ENCODE assay signal across 31 cellular contexts in the genomic region with DNA sequence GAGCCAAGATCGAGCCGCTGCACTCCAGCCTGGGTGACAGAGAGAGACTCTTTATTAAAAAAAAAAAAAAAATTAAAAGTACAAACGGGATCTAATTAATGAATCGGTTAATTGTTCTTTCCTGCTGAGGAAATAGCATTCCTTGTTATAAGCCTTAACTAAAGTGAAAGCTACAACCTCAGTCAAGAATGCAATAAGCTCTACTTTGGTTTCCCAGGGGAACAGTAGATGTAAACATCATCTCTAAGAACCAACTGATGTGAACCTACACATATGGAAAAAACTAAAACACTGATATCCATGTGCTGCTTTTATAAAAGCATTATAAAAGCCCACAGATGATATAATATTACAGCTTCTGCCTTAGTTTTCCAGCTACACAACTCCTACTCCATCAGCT. TPM values are rescaled to one million over a fixed set of nuclear protein-coding genes. Genes with fewer than 3 reads are reported as not detected.
DNase-seq lines count a peak whose midpoint lies in the region; ATAC-seq, FAIRE-seq and TF ChIP-seq lines count a peak whose summit lies in the region.
"Had no signal": no experiment of that assay in that cellular context is flagged by ENCODE, and none has a peak within 500 bp of the region (broad histone marks: within the 10 kb centered on the region; RNA-seq: fewer than 3 reads in every experiment).

No MANE protein-coding gene starts in this region.

- H3K27ac ChIP-seq in HepG2 (ENCODE audit: extremely low read length, insufficient read depth, low read length), result peak overlapping the region; percentile 67
- no peak overlapping the region for H3K27ac ChIP-seq in right lobe of liver
- H3K27ac ChIP-seq: A549; BLaER1 treated with 17β-estradiol and CSF1 and Interleukin-3, amounts not matched to agents 10 nM and 100 nM; colonic mucosa; esophagus muscularis mucosa; thyroid gland had no signal

- FAIRE-seq in HepG2 (lab: Jason Lieb, UNC), result no peak
- FAIRE-seq: A549, keratinocyte had no signal

- no peak for TF ChIP-seq CTCF in HepG2 (CRISPR knock-in tag; IDR thresholded peaks at IDR 0.05)
- no peak for TF ChIP-seq CTCF in right lobe of liver (IDR thresholded peaks at IDR 0.05)
- no peak for TF ChIP-seq CTCF in choroid plexus epithelial cell (conservative IDR thresholded peaks at IDR 0.05; ENCODE audit: low read depth, low read length)

- H4K20me1 ChIP-seq in HepG2 (ENCODE audit: insufficient read depth, low read length), result no peaks in the 10 kb centered on the region
- H4K20me1 ChIP-seq: BLaER1 treated with 17β-estradiol and CSF1 and Interleukin-3, amounts not matched to agents 10 nM and 100 nM had no signal

- 78% methylated on average over 4 of the region's 4 CpGs for WGBS in HepG2 (ENCODE audit: low lambda C conversion rate)
- 92% methylated on average over 4 of the region's 4 CpGs for WGBS in right lobe of liver (ENCODE audit: insufficient coverage, low coverage, low lambda C conversion rate, missing lambda C conversion rate)

- intact Hi-C loops in HepG2 (cut with micrococcal nuclease; ENCODE audit: unreplicated experiment), result loop anchor here (2.0 kb wide), 1 partner anchor 40 kb away; no protein-coding TSS in a partner anchor
- intact Hi-C loops in right lobe of liver (cut with DNase I), result no loop called here
- intact Hi-C loops in Right ventricle myocardium superior (cut with DNase I), result no loop called here

- TF ChIP-seq EP300 in HepG2 (IDR thresholded peaks at IDR 0.05; ENCODE audit: low read depth in 2 of 2, low read length in 2 of 2) (no peak), HepG2 (CRISPR knock-in tag; IDR thresholded peaks at IDR 0.05; ENCODE audit: borderline replicate concordance) (no peak)

- H3K4me3 ChIP-seq in HepG2 (replicated peaks in 1 of 3; ENCODE audit: insufficient read depth in 1 of 3, low read depth in 2 of 3, low read length in 3 of 3) (no peak overlapping the region), right lobe of liver (no peak overlapping the region), choroid plexus epithelial cell (ENCODE audit: low read depth, low read length) (no peak overlapping the region)
- H3K4me3 ChIP-seq: A549; BLaER1 treated with 17β-estradiol and CSF1 and Interleukin-3, amounts not matched to agents 10 nM and 100 nM; breast epithelium; colonic mucosa; esophagus muscularis mucosa; smooth muscle cell; thyroid gland had no signal

- no peaks in the 10 kb centered on the region for H3K79me2 ChIP-seq in HepG2 (ENCODE audit: insufficient read depth, low read length)

- H3K4me2 ChIP-seq in HepG2 (ENCODE audit: low read depth, low read length), result no peak overlapping the region
- H3K4me2 ChIP-seq: A549; BLaER1 treated with 17β-estradiol and CSF1 and Interleukin-3, amounts not matched to agents 10 nM and 100 nM; smooth muscle cell had no signal

- no peak for DNase-seq in HepG2 (ENCODE audit: low spot score)
- no peak for DNase-seq in right lobe of liver
- DNase-seq in choroid plexus epithelial cell (ENCODE audit: low read depth), result peak; percentile 72
- peak; percentile 11 for DNase-seq in hepatic stellate cell (ENCODE audit: low spot score)
- DNase-seq in Right ventricle myocardium superior, result no peak
- DNase-seq in NCI-H526 (lab: John Stamatoyannopoulos, UW), result no peak
- DNase-seq in amygdala (lab: John Stamatoyannopoulos, UW), result no peak
- DNase-seq: activated CD4-positive, alpha-beta T cell treated with anti-CD3 and anti-CD28 coated beads, Interleukin-2, amount 50 U/mL, for 48 hours; activated naive CD4-positive, alpha-beta T cell treated with anti-CD3 and anti-CD28 coated beads, Interleukin-2, amount 10 ng/mL, durations not matched to agents 7 days and 5 days; amniotic stem cell; colonic mucosa; COR-L47; endodermal cell; glutamatergic neuron; midbrain; naive thymus-derived CD8-positive, alpha-beta T cell; NCI-H1694; NCI-H526 treated with DMSO at 0.1 percent for 48 hours; occipital lobe; stimulated activated CD4-positive, alpha-beta T cell treated with anti-CD3 and anti-CD28 coated beads, Interleukin-1b, Interleukin-23, amount 100 ng/mL, for 48 hours; stimulated activated CD8-positive, alpha-beta memory T cell treated with anti-CD3 and anti-CD28 coated beads, Interleukin-4, amount 100 ng/mL, for 48 hours; stimulated activated naive CD8-positive, alpha-beta T cell treated with anti-CD3 and anti-CD28 coated beads, Interleukin-15, amount 100 ng/mL, for 72 hours; T-cell; thyroid gland had no signal

- no TSS peak for BruUV-seq in HepG2 (replicated peaks; lab: Mats Ljungman, UMichigan)

- H3K36me3 ChIP-seq in HepG2 (replicated peaks in 1 of 2; ENCODE audit: control insufficient read depth in 1 of 2, insufficient read depth in 2 of 2, low read length in 2 of 2), result peaks cover 5 to 10% of the 10 kb centered on the region in 2 experiments; a peak in 4 of 5 replicates
- H3K36me3 ChIP-seq in right lobe of liver, result peaks cover 0 to 10% (median 2%) of the 10 kb centered on the region in 4 donors
- H3K36me3 ChIP-seq: breast epithelium had no signal

- TF ChIP-seq POLR2A in HepG2 (IDR thresholded peaks at IDR 0.05; ENCODE audit: insufficient read depth in 1 of 2, low read depth in 2 of 2, low read length in 2 of 2), result no peak
- TF ChIP-seq POLR2A in right lobe of liver (IDR thresholded peaks at IDR 0.05), result no peak

- CTCF ChIA-PET in HepG2 (lab: Yijun Ruan, JAX; ENCODE audit: low intra/inter-chr PET ratio, low total read pairs), result no interaction called here

- no peaks in the 10 kb centered on the region for H3K9me3 ChIP-seq in HepG2 (ENCODE audit: low read length)
- H3K9me3 ChIP-seq in right lobe of liver, result no peaks in the 10 kb centered on the region
- H3K9me3 ChIP-seq: A549; BLaER1 treated with 17β-estradiol and CSF1 and Interleukin-3, amounts not matched to agents 10 nM and 100 nM; breast epithelium; colonic mucosa; esophagus muscularis mucosa; thyroid gland had no signal

- H2AFZ ChIP-seq in HepG2 (ENCODE audit: low read length), result no peak overlapping the region

- ATAC-seq in HepG2 (no peak), right lobe of liver (no peak), GM21576 (IDR thresholded peaks at IDR 0.05; ENCODE audit: unreplicated experiment) (no peak), Right ventricle myocardium superior (ENCODE audit: poor library complexity) (no peak)
- ATAC-seq: A549; naive thymus-derived CD8-positive, alpha-beta T cell; stimulated activated naive CD8-positive, alpha-beta T cell treated with anti-CD3 and anti-CD28 coated beads, Interleukin-15, amount 100 ng/mL, for 72 hours; T-cell had no signal

- H3K9ac ChIP-seq in HepG2 (ENCODE audit: insufficient read depth, low read depth, low read length), result no peak overlapping the region
- H3K9ac ChIP-seq: BLaER1 treated with 17β-estradiol and CSF1 and Interleukin-3, amounts not matched to agents 10 nM and 100 nM had no signal

- H3K4me1 ChIP-seq in HepG2 (ENCODE audit: insufficient read depth, low read length) (peaks cover 60% of the 10 kb centered on the region), right lobe of liver (peaks cover 0 to 9% (median 2%) of the 10 kb centered on the region in 4 donors)
- H3K4me1 ChIP-seq: breast epithelium, colonic mucosa had no signal

- H3K27me3 ChIP-seq in HepG2 (ENCODE audit: control insufficient read depth in 1 of 2, insufficient read depth in 2 of 2, low read length in 2 of 2) (no peaks in the 10 kb centered on the region), right lobe of liver (no peaks in the 10 kb centered on the region)
- H3K27me3 ChIP-seq: BLaER1 treated with 17β-estradiol and CSF1 and Interleukin-3, amounts not matched to agents 10 nM and 100 nM; breast epithelium; colonic mucosa; esophagus muscularis mucosa; thyroid gland had no signal

- TF ChIP-seq RAD21 in HepG2 (CRISPR knock-in tag; IDR thresholded peaks at IDR 0.05), result no peak

- in situ Hi-C loops in HepG2 (cut with HindIII; ENCODE audit: extremely low pct_ligation_motif_present, low pct_unique_long_range_greater_than_20kb), result no loop called here

- POLR2A ChIA-PET in HepG2 (lab: Yijun Ruan, JAX), result interaction anchor here (1.1 kb wide), 1 partner anchor 40 kb away, joined by 3 read pairs; no protein-coding TSS in a partner anchor

TF ChIP-seq in HepG2, 621 proteins besides CTCF, POLR2A, EP300 and RAD21 (continues in another document):
- TF ChIP-seq ZNF724P (CRISPR knock-in tag; IDR thresholded peaks at IDR 0.05; ENCODE audit: borderline replicate concordance) (no peak), NR1H2 (CRISPR knock-in tag; IDR thresholded peaks at IDR 0.05; ENCODE audit: borderline replicate concordance, low read depth) (no peak), ZBTB3 (CRISPR knock-in tag; IDR thresholded peaks at IDR 0.05; ENCODE audit: borderline replicate concordance, low read depth) (no peak)

RNA-seq across cellular contexts. Expression of gene LPGAT1, which starts 41.9 kb away (rescaled TPM):
- 48.3 and 51.0 TPM in 2 replicates for total RNA-seq in HepG2 (2016; rRNA removed; fragmentation: Illumina TruSeq; extraction: Trizol)
- total RNA-seq in HepG2 (2016; cell fraction: cytosol; rRNA removed; fragmentation: Illumina TruSeq; extraction: Trizol; ENCODE audit: low read depth), result 19.6 and 21.6 TPM in 2 replicates
- total RNA-seq in HepG2 (2016; cell fraction: insoluble cytoplasmic fraction; rRNA removed; fragmentation: Illumina TruSeq; extraction: Trizol), result 47.1 and 49.5 TPM in 2 replicates
- 45.9 and 50.5 TPM in 2 replicates for total RNA-seq in HepG2 (2016; cell fraction: membrane; rRNA removed; fragmentation: Illumina TruSeq; extraction: Trizol)
- total RNA-seq in HepG2 (2016; cell fraction: nucleus; rRNA removed; fragmentation: Illumina TruSeq; extraction: Trizol), result 43.8 and 48.5 TPM in 2 replicates
- polyA plus RNA-seq in HepG2 (2011; rRNA removed), result 11.7 and 12.1 TPM in 2 replicates
- polyA plus RNA-seq in HepG2 (2011; cell fraction: cytosol; rRNA removed), result 7.8 and 9.8 TPM in 2 replicates
- polyA plus RNA-seq in HepG2 (2011; cell fraction: nucleus; rRNA removed), result 6.5 and 10.8 TPM in 2 replicates
- 12.6 and 14.0 TPM in 2 replicates for polyA plus RNA-seq in HepG2 (2012)
- polyA plus RNA-seq in HepG2 (2016; cell fraction: cytosol; fragmentation: Illumina TruSeq; extraction: Trizol; ENCODE audit: low read depth), result 5.8 and 6.0 TPM in 2 replicates
- 29.0 and 32.3 TPM in 2 replicates for polyA plus RNA-seq in HepG2 (2016; cell fraction: insoluble cytoplasmic fraction; fragmentation: Illumina TruSeq; extraction: Trizol; ENCODE audit: low read depth)
- 17.2 and 17.5 TPM in 2 replicates for polyA plus RNA-seq in HepG2 (2016; cell fraction: membrane; fragmentation: Illumina TruSeq; extraction: Trizol; ENCODE audit: low read depth)
- 35.8 and 40.8 TPM in 2 replicates for polyA plus RNA-seq in HepG2 (2016; cell fraction: nucleus; fragmentation: Illumina TruSeq; extraction: Trizol; ENCODE audit: insufficient read depth, low read depth)
- polyA minus RNA-seq in HepG2 (2011; rRNA and poly(A)+ RNA removed; ENCODE audit: low replicate concordance), result 12.2 and 16.2 TPM in 2 replicates
- 31.7 and 37.7 TPM in 2 replicates for polyA minus RNA-seq in HepG2 (2011; cell fraction: cytosol; rRNA and poly(A)+ RNA removed)
- polyA minus RNA-seq in HepG2 (2011; cell fraction: nucleus; rRNA and poly(A)+ RNA removed), result 32.2 and 34.1 TPM in 2 replicates
- 100 to 1,000 TPM in 1 of 6 experiments, 10 to 100 TPM in 5; 32.0 to 141 (median 55.7) TPM for total RNA-seq in right lobe of liver
- total RNA-seq in Right ventricle myocardium superior, result 21.4 TPM

Comparison
In these comparisons a context has a peak if more than half of its experiments do, and no peak if none do; other contexts are left out.
1. DNase-seq: peak in choroid plexus epithelial cell (single experiment) and hepatic stellate cell (single experiment); none in HepG2 (single experiment), right lobe of liver (0 of 3), Right ventricle myocardium superior (single experiment), NCI-H526 (0 of 2) and amygdala (0 of 56).